ENCODE assay signal across 24 cellular contexts in the genomic region with DNA sequence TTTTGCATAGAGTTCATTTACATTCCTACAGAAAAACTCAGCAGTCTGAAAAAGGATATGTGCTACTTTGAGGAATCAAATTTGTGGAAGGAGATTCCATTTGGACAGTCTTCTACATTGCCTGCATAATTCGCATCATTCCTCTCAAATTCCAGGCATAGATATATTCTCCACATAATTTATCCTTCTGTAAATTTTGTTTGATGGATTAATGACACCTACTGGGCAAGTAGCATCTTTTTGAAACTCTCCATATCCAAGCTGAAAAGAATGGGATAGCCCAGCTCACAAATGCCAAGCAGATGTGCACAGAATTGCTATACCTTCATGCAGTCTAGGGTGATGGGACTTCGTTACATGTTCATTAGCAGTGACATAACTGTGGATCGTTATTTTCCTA.
"Had no signal": no experiment of that assay in that cellular context is flagged by ENCODE, and none has a peak within 500 bp of the region (broad histone marks: within the 10 kb centered on the region; RNA-seq: fewer than 3 reads in every experiment).

No MANE protein-coding gene starts in this region.

- H3K4me3 ChIP-seq: cardiac muscle cell, colonic mucosa, Peyer's patch, SJCRH30 had no signal

- H3K4me1 ChIP-seq: colonic mucosa, Peyer's patch had no signal

- H3K27ac ChIP-seq: cardiac muscle cell, colonic mucosa, Peyer's patch, RWPE1, SJCRH30 had no signal

- DNase-seq: activated CD4-positive, alpha-beta T cell treated with anti-CD3 and anti-CD28 coated beads for 48 hours; activated CD4-positive, alpha-beta T cell treated with anti-CD3 and anti-CD28 coated beads, Interleukin-2, amount 50 U/mL, for 4 hours; activated CD4-positive, CD25-positive, alpha-beta regulatory T cell treated with anti-CD3 and anti-CD28 coated beads, Interleukin-2, amount 50 U/mL, for 72 hours; activated CD8-positive, alpha-beta memory T cell treated with anti-CD3 and anti-CD28 coated beads, Interleukin-2, amount 50 U/mL, for 48 hours; activated CD8-positive, alpha-beta T cell treated with anti-CD3 and anti-CD28 coated beads, Interleukin-2, amount 10 ng/mL, durations not matched to agents 7 days and 5 days; activated naive CD4-positive, alpha-beta T cell treated with anti-CD3 and anti-CD28 coated beads, Interleukin-2, amount 50 U/mL, for 16 hours; activated naive CD8-positive, alpha-beta T cell treated with anti-CD3 and anti-CD28 coated beads, Interleukin-2, amount 10 ng/mL, durations not matched to agents 7 days and 5 days; activated T-cell treated with anti-CD3 and anti-CD28 coated beads, Interleukin-2, amount 50 U/mL, for 1 hour; aorta; cerebellar nuclear complex; colonic mucosa; NCI-H1092; NCI-H1417; NCI-H1930; NCI-H2171; NCI-H2227 treated with DMSO at 0.1 percent for 48 hours; NCI-H446 treated with DMSO at 0.1 percent for 48 hours; NCI-H774; Peyer's patch; Right ventricle myocardium superior; SJCRH30 had no signal

- ATAC-seq: activated CD8-positive, alpha-beta T cell treated with anti-CD3 and anti-CD28 coated beads, Interleukin-2, amount 10 ng/mL, durations not matched to agents 7 days and 5 days; WTC11 had no signal

- H3K9me3 ChIP-seq: colonic mucosa, Peyer's patch had no signal

- H3K27me3 ChIP-seq: cardiac muscle cell, colonic mucosa, Peyer's patch, SJCRH30 had no signal

- H3K36me3 ChIP-seq: colonic mucosa, Peyer's patch, SJCRH30 had no signal
